Comparison of ENCODE assay signal across 1 cellular context in the genomic region with DNA sequence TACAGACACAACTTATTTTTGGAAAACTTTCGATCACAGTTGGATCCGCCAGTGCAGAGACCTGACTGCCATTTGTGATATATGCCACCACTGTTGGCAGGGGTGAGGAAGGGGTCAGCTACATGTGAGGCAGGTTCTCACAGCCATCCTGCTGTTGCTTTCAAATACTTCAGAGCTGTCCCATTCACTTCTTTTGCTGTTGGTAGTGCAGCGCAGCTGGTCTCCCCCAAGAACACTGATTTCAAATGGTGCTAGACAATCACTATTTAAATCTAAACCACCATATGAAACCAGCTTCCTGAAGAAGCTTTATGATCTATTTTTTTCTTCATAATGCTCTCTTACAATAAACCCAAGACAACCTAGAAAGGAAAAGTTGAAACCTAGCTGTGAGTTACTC.
TF ChIP-seq lines count a peak whose summit lies in the region.

No MANE protein-coding gene starts in this region.

TF ChIP-seq in SK-N-SH treated with all-trans-retinoic acid at 6 μM for 48 hours, 23 proteins besides CTCF, POLR2A, EP300 and RAD21 (continued from another document):
- TF ChIP-seq, protein P1, sequence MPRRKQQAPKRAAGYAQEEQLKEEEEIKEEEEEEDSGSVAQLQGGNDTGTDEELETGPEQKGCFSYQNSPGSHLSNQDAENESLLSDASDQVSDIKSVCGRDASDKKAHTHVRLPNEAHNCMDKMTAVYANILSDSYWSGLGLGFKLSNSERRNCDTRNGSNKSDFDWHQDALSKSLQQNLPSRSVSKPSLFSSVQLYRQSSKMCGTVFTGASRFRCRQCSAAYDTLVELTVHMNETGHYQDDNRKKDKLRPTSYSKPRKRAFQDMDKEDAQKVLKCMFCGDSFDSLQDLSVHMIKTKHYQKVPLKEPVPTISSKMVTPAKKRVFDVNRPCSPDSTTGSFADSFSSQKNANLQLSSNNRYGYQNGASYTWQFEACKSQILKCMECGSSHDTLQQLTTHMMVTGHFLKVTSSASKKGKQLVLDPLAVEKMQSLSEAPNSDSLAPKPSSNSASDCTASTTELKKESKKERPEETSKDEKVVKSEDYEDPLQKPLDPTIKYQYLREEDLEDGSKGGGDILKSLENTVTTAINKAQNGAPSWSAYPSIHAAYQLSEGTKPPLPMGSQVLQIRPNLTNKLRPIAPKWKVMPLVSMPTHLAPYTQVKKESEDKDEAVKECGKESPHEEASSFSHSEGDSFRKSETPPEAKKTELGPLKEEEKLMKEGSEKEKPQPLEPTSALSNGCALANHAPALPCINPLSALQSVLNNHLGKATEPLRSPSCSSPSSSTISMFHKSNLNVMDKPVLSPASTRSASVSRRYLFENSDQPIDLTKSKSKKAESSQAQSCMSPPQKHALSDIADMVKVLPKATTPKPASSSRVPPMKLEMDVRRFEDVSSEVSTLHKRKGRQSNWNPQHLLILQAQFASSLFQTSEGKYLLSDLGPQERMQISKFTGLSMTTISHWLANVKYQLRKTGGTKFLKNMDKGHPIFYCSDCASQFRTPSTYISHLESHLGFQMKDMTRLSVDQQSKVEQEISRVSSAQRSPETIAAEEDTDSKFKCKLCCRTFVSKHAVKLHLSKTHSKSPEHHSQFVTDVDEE (CRISPR knock-in tag; IDR thresholded peaks at IDR 0.05): no peak
- TF ChIP-seq ZNF565 (CRISPR knock-in tag; conservative IDR thresholded peaks at IDR 0.05; ENCODE audit: low read depth) (no peak), ZFP30 (CRISPR knock-in tag; IDR thresholded peaks at IDR 0.05) (no peak), ZFP3 (CRISPR knock-in tag; IDR thresholded peaks at IDR 0.05) (no peak)
- TF ChIP-seq, protein P2, sequence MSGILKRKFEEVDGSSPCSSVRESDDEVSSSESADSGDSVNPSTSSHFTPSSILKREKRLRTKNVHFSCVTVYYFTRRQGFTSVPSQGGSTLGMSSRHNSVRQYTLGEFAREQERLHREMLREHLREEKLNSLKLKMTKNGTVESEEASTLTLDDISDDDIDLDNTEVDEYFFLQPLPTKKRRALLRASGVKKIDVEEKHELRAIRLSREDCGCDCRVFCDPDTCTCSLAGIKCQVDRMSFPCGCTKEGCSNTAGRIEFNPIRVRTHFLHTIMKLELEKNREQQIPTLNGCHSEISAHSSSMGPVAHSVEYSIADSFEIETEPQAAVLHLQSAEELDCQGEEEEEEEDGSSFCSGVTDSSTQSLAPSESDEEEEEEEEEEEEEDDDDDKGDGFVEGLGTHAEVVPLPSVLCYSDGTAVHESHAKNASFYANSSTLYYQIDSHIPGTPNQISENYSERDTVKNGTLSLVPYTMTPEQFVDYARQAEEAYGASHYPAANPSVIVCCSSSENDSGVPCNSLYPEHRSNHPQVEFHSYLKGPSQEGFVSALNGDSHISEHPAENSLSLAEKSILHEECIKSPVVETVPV (CRISPR knock-in tag; IDR thresholded peaks at IDR 0.05): no peak
- TF ChIP-seq, protein P3, sequence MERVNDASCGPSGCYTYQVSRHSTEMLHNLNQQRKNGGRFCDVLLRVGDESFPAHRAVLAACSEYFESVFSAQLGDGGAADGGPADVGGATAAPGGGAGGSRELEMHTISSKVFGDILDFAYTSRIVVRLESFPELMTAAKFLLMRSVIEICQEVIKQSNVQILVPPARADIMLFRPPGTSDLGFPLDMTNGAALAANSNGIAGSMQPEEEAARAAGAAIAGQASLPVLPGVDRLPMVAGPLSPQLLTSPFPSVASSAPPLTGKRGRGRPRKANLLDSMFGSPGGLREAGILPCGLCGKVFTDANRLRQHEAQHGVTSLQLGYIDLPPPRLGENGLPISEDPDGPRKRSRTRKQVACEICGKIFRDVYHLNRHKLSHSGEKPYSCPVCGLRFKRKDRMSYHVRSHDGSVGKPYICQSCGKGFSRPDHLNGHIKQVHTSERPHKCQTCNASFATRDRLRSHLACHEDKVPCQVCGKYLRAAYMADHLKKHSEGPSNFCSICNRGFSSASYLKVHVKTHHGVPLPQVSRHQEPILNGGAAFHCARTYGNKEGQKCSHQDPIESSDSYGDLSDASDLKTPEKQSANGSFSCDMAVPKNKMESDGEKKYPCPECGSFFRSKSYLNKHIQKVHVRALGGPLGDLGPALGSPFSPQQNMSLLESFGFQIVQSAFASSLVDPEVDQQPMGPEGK (CRISPR knock-in tag; IDR thresholded peaks at IDR 0.05; ENCODE audit: borderline replicate concordance): no peak
- TF ChIP-seq, protein P4, sequence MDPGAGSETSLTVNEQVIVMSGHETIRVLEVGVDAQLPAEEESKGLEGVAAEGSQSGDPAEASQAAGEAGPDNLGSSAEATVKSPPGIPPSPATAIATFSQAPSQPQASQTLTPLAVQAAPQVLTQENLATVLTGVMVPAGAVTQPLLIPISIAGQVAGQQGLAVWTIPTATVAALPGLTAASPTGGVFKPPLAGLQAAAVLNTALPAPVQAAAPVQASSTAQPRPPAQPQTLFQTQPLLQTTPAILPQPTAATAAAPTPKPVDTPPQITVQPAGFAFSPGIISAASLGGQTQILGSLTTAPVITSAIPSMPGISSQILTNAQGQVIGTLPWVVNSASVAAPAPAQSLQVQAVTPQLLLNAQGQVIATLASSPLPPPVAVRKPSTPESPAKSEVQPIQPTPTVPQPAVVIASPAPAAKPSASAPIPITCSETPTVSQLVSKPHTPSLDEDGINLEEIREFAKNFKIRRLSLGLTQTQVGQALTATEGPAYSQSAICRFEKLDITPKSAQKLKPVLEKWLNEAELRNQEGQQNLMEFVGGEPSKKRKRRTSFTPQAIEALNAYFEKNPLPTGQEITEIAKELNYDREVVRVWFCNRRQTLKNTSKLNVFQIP (CRISPR knock-in tag; IDR thresholded peaks at IDR 0.05; ENCODE audit: borderline replicate concordance, low read depth): no peak
- TF ChIP-seq, protein P5, sequence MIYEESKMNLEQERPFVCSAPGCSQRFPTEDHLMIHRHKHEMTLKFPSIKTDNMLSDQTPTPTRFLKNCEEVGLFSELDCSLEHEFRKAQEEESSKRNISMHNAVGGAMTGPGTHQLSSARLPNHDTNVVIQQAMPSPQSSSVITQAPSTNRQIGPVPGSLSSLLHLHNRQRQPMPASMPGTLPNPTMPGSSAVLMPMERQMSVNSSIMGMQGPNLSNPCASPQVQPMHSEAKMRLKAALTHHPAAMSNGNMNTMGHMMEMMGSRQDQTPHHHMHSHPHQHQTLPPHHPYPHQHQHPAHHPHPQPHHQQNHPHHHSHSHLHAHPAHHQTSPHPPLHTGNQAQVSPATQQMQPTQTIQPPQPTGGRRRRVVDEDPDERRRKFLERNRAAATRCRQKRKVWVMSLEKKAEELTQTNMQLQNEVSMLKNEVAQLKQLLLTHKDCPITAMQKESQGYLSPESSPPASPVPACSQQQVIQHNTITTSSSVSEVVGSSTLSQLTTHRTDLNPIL (CRISPR knock-in tag; IDR thresholded peaks at IDR 0.05; ENCODE audit: low read depth): no peak
